21 cellular contexts compared by ENCODE assay signal in genomic region chr7:91976743-91977142, GRCh38. TPM values are rescaled to one million over a fixed set of nuclear protein-coding genes. Genes with fewer than 3 reads are reported as not detected.
DNase-seq lines count a peak whose midpoint lies in the region; ATAC-seq, FAIRE-seq and TF ChIP-seq lines count a peak whose summit lies in the region.
"Had no signal": no experiment of that assay in that cellular context is flagged by ENCODE, and none has a peak within 500 bp of the region (broad histone marks: within the 10 kb centered on the region; RNA-seq: fewer than 3 reads in every experiment).

No MANE protein-coding gene starts in this region.

- no peak overlapping the region for H2AK5ac ChIP-seq in mesenchymal stem cell (ENCODE audit: low read length, severe bottlenecking)

- no peaks in the 10 kb centered on the region for H3K4me1 ChIP-seq in A549
- H3K4me1 ChIP-seq in mesenchymal stem cell (ENCODE audit: control insufficient read depth, insufficient read depth, low read depth, low read length): no peaks in the 10 kb centered on the region
- H3K4me1 ChIP-seq: BE2C had no signal

- H2BK12ac ChIP-seq in mesenchymal stem cell (ENCODE audit: low read length in 2 of 2): no peak overlapping the region

- peaks cover 25% of the 10 kb centered on the region for H3K79me1 ChIP-seq in mesenchymal stem cell (replicated peaks; ENCODE audit: low read length, poor library complexity, severe bottlenecking)

- H3K4ac ChIP-seq in mesenchymal stem cell (ENCODE audit: low read depth in 1 of 2, low read length in 2 of 2): no peak overlapping the region

- H3K18ac ChIP-seq in mesenchymal stem cell (ENCODE audit: low read depth in 1 of 2, low read length in 2 of 2): no peak overlapping the region

- H2AFZ ChIP-seq in mesenchymal stem cell (ENCODE audit: low read depth, low read length): no peak overlapping the region
- H2AFZ ChIP-seq: GM23338 had no signal

- no peak overlapping the region for H4K8ac ChIP-seq in mesenchymal stem cell (ENCODE audit: low read length)

- H2BK120ac ChIP-seq in mesenchymal stem cell (ENCODE audit: low read depth, low read length): no peak overlapping the region

- TF ChIP-seq CTCF in A549 (IDR thresholded peaks at IDR 0.05): no peak

- no peak for TF ChIP-seq RAD21 in A549 (conservative IDR thresholded peaks at IDR 0.05 in 1 of 2, IDR thresholded peaks at IDR 0.05 in 1 of 2)

- no peak overlapping the region for H3K9ac ChIP-seq in mesenchymal stem cell (ENCODE audit: low read length)

- H4K91ac ChIP-seq in mesenchymal stem cell (ENCODE audit: low read length): no peak overlapping the region

- no peak overlapping the region for H3K4me3 Mint-ChIP-seq in T-helper 17 cell
- H3K4me3 Mint-ChIP-seq: CD4-positive, alpha-beta memory T cell; GM23338; H9 had no signal

- H3K4me3 ChIP-seq in A549 (no peak overlapping the region), mesenchymal stem cell (ENCODE audit: insufficient read depth in 1 of 2, low read depth in 1 of 2, low read length in 2 of 2) (no peak overlapping the region)
- H3K4me3 ChIP-seq: GM23338 had no signal

- H3K27me3 Mint-ChIP-seq in T-helper 17 cell: no peaks in the 10 kb centered on the region
- H3K27me3 Mint-ChIP-seq: CD4-positive, alpha-beta memory T cell had no signal

- no peak for TF ChIP-seq POLR2A in A549 (IDR thresholded peaks at IDR 0.05; ENCODE audit: low read length)

- no peak overlapping the region for H2BK15ac ChIP-seq in mesenchymal stem cell (ENCODE audit: low read depth, poor library complexity, severe bottlenecking)

- H3K9me3 ChIP-seq in A549 (no peaks in the 10 kb centered on the region), T-helper 17 cell (ENCODE audit: control insufficient read depth, low read length, poor library complexity, severe bottlenecking) (no peaks in the 10 kb centered on the region), mesenchymal stem cell (ENCODE audit: control insufficient read depth, low read length) (no peaks in the 10 kb centered on the region)
- H3K9me3 ChIP-seq: BE2C had no signal

- CTCF ChIA-PET in A549 (lab: Yijun Ruan, JAX): no interaction called here

- no peak for DNase-seq in A549 (ENCODE audit: low read depth in 1 of 2, low spot score in 1 of 2)
- DNase-seq in T-helper 17 cell: no peak
- no peak for DNase-seq in activated CD4-positive, alpha-beta T cell treated with anti-CD3 and anti-CD28 coated beads, Interleukin-2, amount 50 U/mL, for 1 hour
- DNase-seq in mesenchymal stem cell: no peak
- DNase-seq: ACHN; AML-193; BE2C; C1 segment of cervical spinal cord; Calu3; CD4-positive, alpha-beta memory T cell; COR-L47; DMS53; DMS79 treated with DMSO at 0.1 percent for 48 hours; GF-D8; H9 had no signal

- FAIRE-seq in A204.1 (lab: Jason Lieb, UNC) (peak; percentile 88), A549 (lab: Jason Lieb, UNC) (no peak)
- FAIRE-seq: GM12891, GM18507 had no signal

- WGBS in A549 (ENCODE audit: missing lambda C conversion rate): 92% methylated on average over 4 of the region's 4 CpGs
- WGBS in mesenchymal stem cell: 100% methylated on average over 3 of the region's 4 CpGs

- H3K27ac Mint-ChIP-seq in T-helper 17 cell: peak overlapping the region; percentile 56
- H3K27ac Mint-ChIP-seq: GM23338, H9 had no signal

- H3K36me3 ChIP-seq in mesenchymal stem cell (ENCODE audit: control insufficient read depth in 1 of 2, insufficient read depth in 2 of 2, low read depth in 1 of 2, low read length in 2 of 2): peaks cover 17 to 26% of the 10 kb centered on the region in 2 experiments

- H3K27me3 ChIP-seq in mesenchymal stem cell (ENCODE audit: control insufficient read depth in 1 of 2, insufficient read depth in 1 of 2, low read length in 2 of 2): no peaks in the 10 kb centered on the region
- H3K27me3 ChIP-seq: BE2C had no signal

- H3K36me3 Mint-ChIP-seq in T-helper 17 cell (ENCODE audit: low read depth): no peaks in the 10 kb centered on the region

- no peak overlapping the region for H3K23ac ChIP-seq in mesenchymal stem cell (ENCODE audit: low read length in 2 of 2)

- ATAC-seq in A549 (no peak), T-helper 17 cell (no peak), HG02759 (IDR thresholded peaks at IDR 0.05; ENCODE audit: unreplicated experiment) (no peak)
- ATAC-seq: GM23338, HCT116 had no signal

- no peak overlapping the region for H3K14ac ChIP-seq in mesenchymal stem cell (ENCODE audit: low read length in 2 of 2)

- H3K4me1 Mint-ChIP-seq in T-helper 17 cell: peaks cover 8% of the 10 kb centered on the region
- H3K4me1 Mint-ChIP-seq: GM23338, H9 had no signal

- POLR2A ChIA-PET in A549 (lab: Yijun Ruan, JAX): no interaction called here

- H3K4me2 ChIP-seq in A549 (no peak overlapping the region), mesenchymal stem cell (ENCODE audit: low read length, poor library complexity, severe bottlenecking) (no peak overlapping the region)
- H3K4me2 ChIP-seq: GM23338 had no signal

- no peak overlapping the region for H2BK5ac ChIP-seq in mesenchymal stem cell (ENCODE audit: low read depth, low read length, poor library complexity, severe bottlenecking)

- H3K27ac ChIP-seq in A549 (no peak overlapping the region), mesenchymal stem cell (ENCODE audit: low read length, poor library complexity, severe bottlenecking) (no peak overlapping the region)

- no peak for TF ChIP-seq EP300 in A549 (IDR thresholded peaks at IDR 0.05)

TF ChIP-seq in A549, 52 proteins besides CTCF, POLR2A, EP300 and RAD21:
- TF ChIP-seq RARB (CRISPR knock-in tag; IDR thresholded peaks at IDR 0.05) (no peak), MAFK (IDR thresholded peaks at IDR 0.05; ENCODE audit: partially characterized antibody) (peak; percentile 36), KDM1A (IDR thresholded peaks at IDR 0.05; ENCODE audit: low read depth) (no peak), ZNF302 (CRISPR knock-in tag; IDR thresholded peaks at IDR 0.05) (no peak), KDM5A (IDR thresholded peaks at IDR 0.05) (no peak), NR3C1 (IDR thresholded peaks at IDR 0.05) (no peak), CBX2 (IDR thresholded peaks at IDR 0.05; ENCODE audit: borderline replicate concordance, low read depth) (no peak), SMC3 (IDR thresholded peaks at IDR 0.05) (no peak), CEBPB (IDR thresholded peaks at IDR 0.05) (no peak)

RNA-seq across cellular contexts. Expression of gene AKAP9, which starts 36.1 kb away (rescaled TPM):
- polyA plus RNA-seq in A549 (2011; rRNA removed): 23.0 and 32.3 TPM in 2 replicates
- polyA plus RNA-seq in A549 (2012; cell fraction: cytosol; rRNA removed): 3.4 and 3.6 TPM in 2 replicates
- 7.7 and 11.0 TPM in 2 replicates for polyA plus RNA-seq in A549 (2012; cell fraction: nucleus; rRNA removed)
- 11.7 to 12.8 TPM (median 11.7 TPM) in 3 replicates for polyA plus RNA-seq in A549 (2017; fragmentation: RNase III; extraction: RNeasy Plus Mini Kit Qiagen cat#74134 plus additional on column Dnase treatment)
- polyA minus RNA-seq in A549 (2011; rRNA and poly(A)+ RNA removed): 17.8 and 19.5 TPM in 2 replicates
- 10 to 100 TPM; 70.3 to 74.3 TPM for total RNA-seq in T-helper 17 cell
- polyA plus RNA-seq in mesenchymal stem cell (2013, experiment 1 of 2): 10.0 TPM
- polyA plus RNA-seq in mesenchymal stem cell (2013, experiment 2 of 2): 9.1 TPM
